In the genomic region with DNA sequence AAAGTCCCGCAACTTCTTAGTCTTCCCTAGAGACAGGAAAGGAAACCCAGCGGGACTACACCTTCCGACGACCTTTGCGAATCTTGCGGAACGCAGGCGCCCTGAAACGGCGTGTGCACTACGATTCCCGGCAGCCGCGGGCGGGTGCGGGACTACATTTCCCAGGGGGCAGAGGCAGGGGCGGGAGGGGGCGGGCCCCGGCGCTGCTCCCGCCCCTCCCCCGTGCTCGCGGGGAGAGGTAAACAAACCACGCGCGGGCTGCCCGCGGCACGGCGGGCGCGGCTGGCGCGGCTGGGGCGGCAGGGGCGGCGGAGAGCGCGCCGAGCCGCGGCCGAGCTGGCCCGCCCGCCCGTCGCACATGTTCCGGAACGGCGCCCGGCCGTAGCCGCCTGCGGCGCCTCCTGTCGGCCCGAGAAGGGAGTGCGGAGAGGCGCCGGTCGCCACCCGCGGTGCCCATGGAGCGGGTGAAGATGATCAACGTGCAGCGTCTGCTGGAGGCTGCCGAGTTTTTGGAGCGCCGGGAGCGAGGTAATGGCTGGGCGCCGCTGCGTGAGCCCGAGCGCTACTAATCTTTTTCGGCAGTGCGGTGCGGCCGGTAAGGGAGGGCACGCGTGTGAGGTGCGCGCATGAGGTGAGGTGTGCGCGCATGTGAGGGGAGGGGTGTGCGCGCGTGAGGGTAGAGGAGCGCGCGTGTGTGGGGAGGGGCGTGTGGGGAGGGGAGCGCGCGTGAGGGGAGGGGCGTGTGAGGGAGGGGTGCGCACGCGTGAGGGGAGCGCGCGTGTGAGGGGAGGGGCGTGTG, we compare ENCODE assay signal across 1 cellular context.
TF ChIP-seq lines count a peak whose summit lies in the region.

No MANE protein-coding gene starts in this region.

TF ChIP-seq in HepG2, 621 proteins besides CTCF, POLR2A, EP300 and RAD21 (continued from another document and continues in another):
- TF ChIP-seq TFDP2 (CRISPR knock-in tag; IDR thresholded peaks at IDR 0.05) = no peak
- TF ChIP-seq ZSCAN20 (CRISPR knock-in tag; IDR thresholded peaks at IDR 0.05; ENCODE audit: borderline replicate concordance) = no peak
- no peak for TF ChIP-seq JARID2 (CRISPR knock-in tag; IDR thresholded peaks at IDR 0.05; ENCODE audit: insufficient replicate concordance)
- no peak for TF ChIP-seq LCORL (IDR thresholded peaks at IDR 0.05)
- no peak for TF ChIP-seq LCORL (CRISPR knock-in tag; IDR thresholded peaks at IDR 0.05)
- TF ChIP-seq TEAD3 (CRISPR knock-in tag; optimal IDR thresholded peaks at IDR 0.05; ENCODE audit: borderline replicate concordance) = peak; percentile 56
- no peak for TF ChIP-seq SMARCC2 (IDR thresholded peaks at IDR 0.05)
- TF ChIP-seq ZNF782 (CRISPR knock-in tag; IDR thresholded peaks at IDR 0.05; ENCODE audit: borderline replicate concordance) = 0 out of 2 replicates have a peak, but pooled peaks have one; percentile 39
- TF ChIP-seq, protein P1, sequence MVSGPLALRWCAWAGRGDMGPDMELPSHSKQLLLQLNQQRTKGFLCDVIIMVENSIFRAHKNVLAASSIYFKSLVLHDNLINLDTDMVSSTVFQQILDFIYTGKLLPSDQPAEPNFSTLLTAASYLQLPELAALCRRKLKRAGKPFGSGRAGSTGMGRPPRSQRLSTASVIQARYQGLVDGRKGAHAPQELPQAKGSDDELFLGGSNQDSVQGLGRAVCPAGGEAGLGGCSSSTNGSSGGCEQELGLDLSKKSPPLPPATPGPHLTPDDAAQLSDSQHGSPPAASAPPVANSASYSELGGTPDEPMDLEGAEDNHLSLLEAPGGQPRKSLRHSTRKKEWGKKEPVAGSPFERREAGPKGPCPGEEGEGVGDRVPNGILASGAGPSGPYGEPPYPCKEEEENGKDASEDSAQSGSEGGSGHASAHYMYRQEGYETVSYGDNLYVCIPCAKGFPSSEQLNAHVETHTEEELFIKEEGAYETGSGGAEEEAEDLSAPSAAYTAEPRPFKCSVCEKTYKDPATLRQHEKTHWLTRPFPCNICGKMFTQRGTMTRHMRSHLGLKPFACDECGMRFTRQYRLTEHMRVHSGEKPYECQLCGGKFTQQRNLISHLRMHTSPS (CRISPR knock-in tag; IDR thresholded peaks at IDR 0.05; ENCODE audit: low read depth) = no peak
- TF ChIP-seq, protein P2, sequence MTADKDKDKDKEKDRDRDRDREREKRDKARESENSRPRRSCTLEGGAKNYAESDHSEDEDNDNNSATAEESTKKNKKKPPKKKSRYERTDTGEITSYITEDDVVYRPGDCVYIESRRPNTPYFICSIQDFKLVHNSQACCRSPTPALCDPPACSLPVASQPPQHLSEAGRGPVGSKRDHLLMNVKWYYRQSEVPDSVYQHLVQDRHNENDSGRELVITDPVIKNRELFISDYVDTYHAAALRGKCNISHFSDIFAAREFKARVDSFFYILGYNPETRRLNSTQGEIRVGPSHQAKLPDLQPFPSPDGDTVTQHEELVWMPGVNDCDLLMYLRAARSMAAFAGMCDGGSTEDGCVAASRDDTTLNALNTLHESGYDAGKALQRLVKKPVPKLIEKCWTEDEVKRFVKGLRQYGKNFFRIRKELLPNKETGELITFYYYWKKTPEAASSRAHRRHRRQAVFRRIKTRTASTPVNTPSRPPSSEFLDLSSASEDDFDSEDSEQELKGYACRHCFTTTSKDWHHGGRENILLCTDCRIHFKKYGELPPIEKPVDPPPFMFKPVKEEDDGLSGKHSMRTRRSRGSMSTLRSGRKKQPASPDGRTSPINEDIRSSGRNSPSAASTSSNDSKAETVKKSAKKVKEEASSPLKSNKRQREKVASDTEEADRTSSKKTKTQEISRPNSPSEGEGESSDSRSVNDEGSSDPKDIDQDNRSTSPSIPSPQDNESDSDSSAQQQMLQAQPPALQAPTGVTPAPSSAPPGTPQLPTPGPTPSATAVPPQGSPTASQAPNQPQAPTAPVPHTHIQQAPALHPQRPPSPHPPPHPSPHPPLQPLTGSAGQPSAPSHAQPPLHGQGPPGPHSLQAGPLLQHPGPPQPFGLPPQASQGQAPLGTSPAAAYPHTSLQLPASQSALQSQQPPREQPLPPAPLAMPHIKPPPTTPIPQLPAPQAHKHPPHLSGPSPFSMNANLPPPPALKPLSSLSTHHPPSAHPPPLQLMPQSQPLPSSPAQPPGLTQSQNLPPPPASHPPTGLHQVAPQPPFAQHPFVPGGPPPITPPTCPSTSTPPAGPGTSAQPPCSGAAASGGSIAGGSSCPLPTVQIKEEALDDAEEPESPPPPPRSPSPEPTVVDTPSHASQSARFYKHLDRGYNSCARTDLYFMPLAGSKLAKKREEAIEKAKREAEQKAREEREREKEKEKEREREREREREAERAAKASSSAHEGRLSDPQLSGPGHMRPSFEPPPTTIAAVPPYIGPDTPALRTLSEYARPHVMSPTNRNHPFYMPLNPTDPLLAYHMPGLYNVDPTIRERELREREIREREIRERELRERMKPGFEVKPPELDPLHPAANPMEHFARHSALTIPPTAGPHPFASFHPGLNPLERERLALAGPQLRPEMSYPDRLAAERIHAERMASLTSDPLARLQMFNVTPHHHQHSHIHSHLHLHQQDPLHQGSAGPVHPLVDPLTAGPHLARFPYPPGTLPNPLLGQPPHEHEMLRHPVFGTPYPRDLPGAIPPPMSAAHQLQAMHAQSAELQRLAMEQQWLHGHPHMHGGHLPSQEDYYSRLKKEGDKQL (CRISPR knock-in tag; IDR thresholded peaks at IDR 0.05; ENCODE audit: low read depth) = no peak
- no peak for TF ChIP-seq ZNF572 (CRISPR knock-in tag; IDR thresholded peaks at IDR 0.05)
- TF ChIP-seq, protein P3, sequence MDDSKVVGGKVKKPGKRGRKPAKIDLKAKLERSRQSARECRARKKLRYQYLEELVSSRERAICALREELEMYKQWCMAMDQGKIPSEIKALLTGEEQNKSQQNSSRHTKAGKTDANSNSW (CRISPR knock-in tag; IDR thresholded peaks at IDR 0.05; ENCODE audit: borderline replicate concordance) = no peak
- no peak for TF ChIP-seq TIGD3 (CRISPR knock-in tag; IDR thresholded peaks at IDR 0.05; ENCODE audit: borderline replicate concordance)
- TF ChIP-seq ZSCAN12 (CRISPR knock-in tag; IDR thresholded peaks at IDR 0.05) = 0 out of 2 replicates have a peak, but pooled peaks have one; percentile 34
- TF ChIP-seq EEA1 (CRISPR knock-in tag; IDR thresholded peaks at IDR 0.05; ENCODE audit: borderline replicate concordance) = no peak
- no peak for TF ChIP-seq TCF7 (IDR thresholded peaks at IDR 0.05; ENCODE audit: low read depth)
- no peak for TF ChIP-seq GLI4 (CRISPR knock-in tag; IDR thresholded peaks at IDR 0.05; ENCODE audit: borderline replicate concordance)
- TF ChIP-seq SNAI1 (CRISPR knock-in tag; IDR thresholded peaks at IDR 0.05; ENCODE audit: borderline replicate concordance) = no peak
- no peak for TF ChIP-seq RCOR2 (CRISPR knock-in tag; IDR thresholded peaks at IDR 0.05)
- TF ChIP-seq MEF2D (CRISPR knock-in tag; IDR thresholded peaks at IDR 0.05) = no peak
- TF ChIP-seq, protein P4, sequence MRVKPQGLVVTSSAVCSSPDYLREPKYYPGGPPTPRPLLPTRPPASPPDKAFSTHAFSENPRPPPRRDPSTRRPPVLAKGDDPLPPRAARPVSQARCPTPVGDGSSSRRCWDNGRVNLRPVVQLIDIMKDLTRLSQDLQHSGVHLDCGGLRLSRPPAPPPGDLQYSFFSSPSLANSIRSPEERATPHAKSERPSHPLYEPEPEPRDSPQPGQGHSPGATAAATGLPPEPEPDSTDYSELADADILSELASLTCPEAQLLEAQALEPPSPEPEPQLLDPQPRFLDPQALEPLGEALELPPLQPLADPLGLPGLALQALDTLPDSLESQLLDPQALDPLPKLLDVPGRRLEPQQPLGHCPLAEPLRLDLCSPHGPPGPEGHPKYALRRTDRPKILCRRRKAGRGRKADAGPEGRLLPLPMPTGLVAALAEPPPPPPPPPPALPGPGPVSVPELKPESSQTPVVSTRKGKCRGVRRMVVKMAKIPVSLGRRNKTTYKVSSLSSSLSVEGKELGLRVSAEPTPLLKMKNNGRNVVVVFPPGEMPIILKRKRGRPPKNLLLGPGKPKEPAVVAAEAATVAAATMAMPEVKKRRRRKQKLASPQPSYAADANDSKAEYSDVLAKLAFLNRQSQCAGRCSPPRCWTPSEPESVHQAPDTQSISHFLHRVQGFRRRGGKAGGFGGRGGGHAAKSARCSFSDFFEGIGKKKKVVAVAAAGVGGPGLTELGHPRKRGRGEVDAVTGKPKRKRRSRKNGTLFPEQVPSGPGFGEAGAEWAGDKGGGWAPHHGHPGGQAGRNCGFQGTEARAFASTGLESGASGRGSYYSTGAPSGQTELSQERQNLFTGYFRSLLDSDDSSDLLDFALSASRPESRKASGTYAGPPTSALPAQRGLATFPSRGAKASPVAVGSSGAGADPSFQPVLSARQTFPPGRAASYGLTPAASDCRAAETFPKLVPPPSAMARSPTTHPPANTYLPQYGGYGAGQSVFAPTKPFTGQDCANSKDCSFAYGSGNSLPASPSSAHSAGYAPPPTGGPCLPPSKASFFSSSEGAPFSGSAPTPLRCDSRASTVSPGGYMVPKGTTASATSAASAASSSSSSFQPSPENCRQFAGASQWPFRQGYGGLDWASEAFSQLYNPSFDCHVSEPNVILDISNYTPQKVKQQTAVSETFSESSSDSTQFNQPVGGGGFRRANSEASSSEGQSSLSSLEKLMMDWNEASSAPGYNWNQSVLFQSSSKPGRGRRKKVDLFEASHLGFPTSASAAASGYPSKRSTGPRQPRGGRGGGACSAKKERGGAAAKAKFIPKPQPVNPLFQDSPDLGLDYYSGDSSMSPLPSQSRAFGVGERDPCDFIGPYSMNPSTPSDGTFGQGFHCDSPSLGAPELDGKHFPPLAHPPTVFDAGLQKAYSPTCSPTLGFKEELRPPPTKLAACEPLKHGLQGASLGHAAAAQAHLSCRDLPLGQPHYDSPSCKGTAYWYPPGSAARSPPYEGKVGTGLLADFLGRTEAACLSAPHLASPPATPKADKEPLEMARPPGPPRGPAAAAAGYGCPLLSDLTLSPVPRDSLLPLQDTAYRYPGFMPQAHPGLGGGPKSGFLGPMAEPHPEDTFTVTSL (CRISPR knock-in tag; IDR thresholded peaks at IDR 0.05; ENCODE audit: borderline replicate concordance) = 0 out of 2 replicates have a peak, but pooled peaks have one; percentile 24
- TF ChIP-seq HOXA9 (CRISPR knock-in tag; IDR thresholded peaks at IDR 0.05; ENCODE audit: borderline replicate concordance) = no peak
- TF ChIP-seq HNF1A (IDR thresholded peaks at IDR 0.05; ENCODE audit: low read depth) = no peak
- no peak for TF ChIP-seq HNF1A (CRISPR knock-in tag; IDR thresholded peaks at IDR 0.05; ENCODE audit: borderline replicate concordance)
- TF ChIP-seq ZNF746 (CRISPR knock-in tag; IDR thresholded peaks at IDR 0.05) = no peak
- TF ChIP-seq SP2 (CRISPR knock-in tag; IDR thresholded peaks at IDR 0.05) = no peak
